Comparison of ENCODE assay signal across 8 cellular contexts in genomic region chr10:72243822-72244437, GRCh38. TPM values are rescaled to one million over a fixed set of nuclear protein-coding genes. Genes with fewer than 3 reads are reported as not detected.
DNase-seq lines count a peak whose midpoint lies in the region; ATAC-seq and TF ChIP-seq lines count a peak whose summit lies in the region.

No MANE protein-coding gene starts in this region.

- ATAC-seq in aorta (ENCODE audit: low FRiP score): peak; percentile 69
- no peak for ATAC-seq in HG03342 (IDR thresholded peaks at IDR 0.05; ENCODE audit: unreplicated experiment)

- intact Hi-C loops in aorta (cut with DNase I): no loop called here

- H3K27ac ChIP-seq in cingulate gyrus (ENCODE audit: low read depth, low read length) (peak overlapping the region; percentile 84), aorta (ENCODE audit: low read depth in 1 of 2, low read length in 2 of 2) (peak overlapping the region; percentile 8 to 94)

- H3K36me3 Mint-ChIP-seq in mesothelial cell of epicardium: no peaks in the 10 kb centered on the region

- 32 to 33% methylated on average over 11 of the region's 11 CpGs for WGBS in aorta, 2 donors

- H3K27ac Mint-ChIP-seq in mesothelial cell of epicardium: peak overlapping the region; percentile 93

- H3K4me3 Mint-ChIP-seq in mesothelial cell of epicardium: no peak overlapping the region

- no peaks in the 10 kb centered on the region for H3K9me3 ChIP-seq in aorta (ENCODE audit: control insufficient read depth, low read length)

- H3K27me3 Mint-ChIP-seq in mesothelial cell of epicardium (ENCODE audit: low read depth): no peaks in the 10 kb centered on the region

- TF ChIP-seq CTCF in mesothelial cell of epicardium (IDR thresholded peaks at IDR 0.05; ENCODE audit: unreplicated experiment): peak; percentile 20

- H3K27me3 ChIP-seq in aorta (ENCODE audit: control insufficient read depth in 1 of 2, insufficient read depth in 2 of 2, low read length in 1 of 2): no peaks in the 10 kb centered on the region

- H3K4me3 ChIP-seq in aorta (ENCODE audit: low read length in 2 of 2): no peak overlapping the region

- H3K4me1 ChIP-seq in aorta (ENCODE audit: control insufficient read depth in 1 of 2, insufficient read depth in 2 of 2, low read length in 2 of 2): peaks cover 10% of the 10 kb centered on the region in 2 donors

- H3K4me1 Mint-ChIP-seq in mesothelial cell of epicardium: peaks cover 65% of the 10 kb centered on the region

- H3K36me3 ChIP-seq in aorta (ENCODE audit: control insufficient read depth in 1 of 2, insufficient read depth in 2 of 2, low read length in 1 of 2): no peaks in the 10 kb centered on the region

- H3K9me3 Mint-ChIP-seq in mesothelial cell of epicardium: no peaks in the 10 kb centered on the region

- DNase-seq in ELR (ENCODE audit: low read depth) (peak; percentile 71), NCI-H460 (ENCODE audit: extremely low read depth, low read depth) (peak; percentile 94), mesothelial cell of epicardium (ENCODE audit: low spot score in 2 of 2, unreplicated experiment in 2 of 2) (peak in 1 of 2 experiments; percentile 55), aorta (peak in 1 of 2 donors; percentile 63), RKO (ENCODE audit: low spot score) (no peak)
- no peak for DNase-seq in stimulated activated CD4-positive, alpha-beta T cell treated with anti-CD3 and anti-CD28 coated beads, Interleukin-12 subunit alpha, Interleukin-12 subunit beta, amount 100 ng/mL, for 4 hours

RNA-seq across cellular contexts. Expression of gene ASCC1, which starts 27.9 kb away (rescaled TPM):
- total RNA-seq in NCI-H460 (2014; rRNA removed; shearing (Covaris generic)): 59.6 and 59.7 TPM in 2 replicates
- 29.1 and 34.0 TPM in 2 replicates for polyA plus RNA-seq in NCI-H460 (2014; cell fraction: nucleus; rRNA removed)
- total RNA-seq in mesothelial cell of epicardium: 35.2 to 36.6 TPM (median 36.4 TPM) in 3 replicates
- total RNA-seq in aorta: 10 to 100 TPM; 23.3 to 32.3 TPM
- polyA plus RNA-seq in aorta: 10 to 100 TPM; 19.7 to 22.3 TPM

RNA-seq across cellular contexts. Expression of gene ANAPC16, which starts 28.1 kb away (rescaled TPM):
- total RNA-seq in NCI-H460 (2014; rRNA removed; shearing (Covaris generic)): 170 and 182 TPM in 2 replicates
- 86.2 and 90.8 TPM in 2 replicates for polyA plus RNA-seq in NCI-H460 (2014; cell fraction: nucleus; rRNA removed)
- total RNA-seq in mesothelial cell of epicardium (74.3 to 80.5 TPM (median 78.7 TPM) in 3 replicates), aorta (10 to 100 TPM; 70.7 to 75.7 TPM)
- polyA plus RNA-seq in aorta: 100 to 1,000 TPM; 165 to 281 TPM

RNA-seq across cellular contexts. Expression of gene DDIT4, which starts 29.8 kb away (rescaled TPM):
- 711 and 784 TPM in 2 replicates for total RNA-seq in NCI-H460 (2014; rRNA removed; shearing (Covaris generic))
- 818 and 840 TPM in 2 replicates for polyA plus RNA-seq in NCI-H460 (2014; cell fraction: nucleus; rRNA removed)
- total RNA-seq in mesothelial cell of epicardium: 61.6 to 62.5 TPM (median 61.9 TPM) in 3 replicates
- 100 to 1,000 TPM; 104 to 126 TPM for total RNA-seq in aorta
- 10 to 100 TPM; 55.9 to 96.5 TPM for polyA plus RNA-seq in aorta

Comparison
In these comparisons a context has a peak if more than half of its experiments do, and no peak if none do; other contexts are left out.
1. DNase-seq: peak in ELR (single experiment) and NCI-H460 (single experiment); none in RKO (single experiment) and stimulated activated CD4-positive, alpha-beta T cell treated with anti-CD3 and anti-CD28 coated beads, Interleukin-12 subunit alpha, Interleukin-12 subunit beta, amount 100 ng/mL, for 4 hours (single experiment).